12 cellular contexts compared by ENCODE assay signal in the genomic region with DNA sequence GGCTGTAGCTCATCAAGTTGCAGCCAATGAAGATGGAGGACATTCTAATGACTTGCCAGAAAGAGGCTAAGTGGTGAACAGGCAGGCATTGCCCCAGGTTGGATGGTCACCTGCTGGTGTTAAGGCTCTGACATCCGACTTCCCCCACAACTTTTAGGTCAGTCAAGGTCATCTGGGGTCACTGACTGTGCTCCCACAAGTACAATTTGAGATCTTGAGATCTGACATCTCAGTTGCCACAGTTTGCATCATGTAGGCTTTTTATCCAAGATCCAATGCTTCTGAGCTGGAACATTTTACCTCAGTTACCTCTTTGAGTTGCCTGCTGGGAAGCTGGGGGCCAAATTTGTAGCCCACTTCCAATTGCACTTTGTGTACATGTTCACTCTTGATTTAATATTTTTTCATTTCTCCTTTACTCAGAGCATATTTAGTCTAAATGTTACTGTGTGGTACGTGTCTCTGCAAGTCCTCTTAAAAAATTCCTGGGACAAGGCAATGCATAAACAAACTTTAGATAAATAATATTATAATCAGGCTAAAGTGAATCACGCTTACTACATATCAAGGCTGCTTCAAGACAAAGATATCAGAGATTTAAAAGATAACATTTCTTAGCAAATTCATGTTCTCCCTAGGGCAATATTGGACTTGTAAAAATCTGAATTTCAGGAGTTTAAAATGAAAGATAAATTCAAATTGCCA.
"Had no signal": no experiment of that assay in that cellular context is flagged by ENCODE, and none has a peak within 500 bp of the region (broad histone marks: within the 10 kb centered on the region; RNA-seq: fewer than 3 reads in every experiment).

No MANE protein-coding gene starts in this region.

- ATAC-seq: gastrocnemius medialis, upper lobe of right lung had no signal

- H3K27me3 ChIP-seq: cardiac muscle cell, gastrocnemius medialis, sigmoid colon, testis, upper lobe of right lung had no signal

- H3K4me1 ChIP-seq: testis, upper lobe of right lung had no signal

- H3K4me3 ChIP-seq: cardiac muscle cell, gastrocnemius medialis, sigmoid colon, testis, upper lobe of right lung had no signal

- H3K9me3 ChIP-seq: gastrocnemius medialis, sigmoid colon, testis, upper lobe of right lung had no signal

- DNase-seq: activated CD4-positive, alpha-beta T cell treated with anti-CD3 and anti-CD28 coated beads, Interleukin-2, amount 50 U/mL, for 48 hours; activated CD8-positive, alpha-beta memory T cell treated with anti-CD3 and anti-CD28 coated beads, Interleukin-2, amount 50 U/mL, for 4 hours; activated naive CD4-positive, alpha-beta T cell treated with Interleukin-2 at 50 U/mL for 16 hours; aorta; gastrocnemius medialis; sigmoid colon; stimulated activated CD4-positive, alpha-beta T cell treated with anti-CD3 and anti-CD28 coated beads, Interleukin-12 subunit alpha, Interleukin-12 subunit beta, amount 100 ng/mL, for 4 hours; stimulated activated naive CD4-positive, alpha-beta T cell; T-helper 2 cell; testis; upper lobe of right lung had no signal

- H3K27ac ChIP-seq: cardiac muscle cell, gastrocnemius medialis, sigmoid colon, testis, upper lobe of right lung had no signal
